8 cellular contexts compared by ENCODE assay signal in genomic region chr11:115324569-115325432, GRCh38.
DNase-seq lines count a peak whose midpoint lies in the region; ATAC-seq lines count a peak whose summit lies in the region.

No MANE protein-coding gene starts in this region.

- no peak overlapping the region for H3K27ac Mint-ChIP-seq in activated naive CD4-positive, alpha-beta T cell treated with anti-CD3 and anti-CD28 coated beads, Interleukin-2, amount 10 ng/mL, durations not matched to agents 7 days and 5 days

- no peaks in the 10 kb centered on the region for H3K9me3 Mint-ChIP-seq in activated naive CD4-positive, alpha-beta T cell treated with anti-CD3 and anti-CD28 coated beads, Interleukin-2, amount 10 ng/mL, durations not matched to agents 7 days and 5 days

- no peak overlapping the region for H3K4me3 Mint-ChIP-seq in activated naive CD4-positive, alpha-beta T cell treated with anti-CD3 and anti-CD28 coated beads, Interleukin-2, amount 10 ng/mL, durations not matched to agents 7 days and 5 days

- CTCF ChIA-PET in activated naive CD4-positive, alpha-beta T cell treated with anti-CD3 and anti-CD28 coated beads, Interleukin-2, amount 10 ng/mL, durations not matched to agents 7 days and 5 days (lab: Charles Lee), result interaction anchor here (0.6 to 1.3 kb wide), 2 partner anchors 9 to 900 kb away, joined by 3 read pairs; no protein-coding TSS in a partner anchor

- peak; percentile 80 for ATAC-seq in GM18498 (IDR thresholded peaks at IDR 0.05; ENCODE audit: unreplicated experiment)
- peak; percentile 86 for ATAC-seq in HG03159 (IDR thresholded peaks at IDR 0.05; ENCODE audit: unreplicated experiment)

- DNase-seq in Ammon's horn (ENCODE audit: low spot score), result peak; percentile 80
- DNase-seq in NCI-H345 (lab: John Stamatoyannopoulos, UW), result peak; percentile 63
- peak; percentile 35 for DNase-seq in activated naive CD4-positive, alpha-beta T cell treated with anti-CD3 and anti-CD28 coated beads, Interleukin-2, amount 10 ng/mL, durations not matched to agents 7 days and 5 days
- DNase-seq in head of caudate nucleus, result peak in 26 of 42 donors; percentile 14 to 81 (median 37)
- DNase-seq in renal cortical epithelial cell (ENCODE audit: low read depth), result peak; percentile 76
- no peak for DNase-seq in stimulated activated naive CD4-positive, alpha-beta T cell treated with Interleukin-2 at 50 U/mL for 16 hours (lab: John Stamatoyannopoulos, UW)

- H3K36me3 Mint-ChIP-seq in activated naive CD4-positive, alpha-beta T cell treated with anti-CD3 and anti-CD28 coated beads, Interleukin-2, amount 10 ng/mL, durations not matched to agents 7 days and 5 days, result no peaks in the 10 kb centered on the region

- intact Hi-C loops in head of caudate nucleus (cut with DNase I), result no loop called here

- H3K27me3 Mint-ChIP-seq in activated naive CD4-positive, alpha-beta T cell treated with anti-CD3 and anti-CD28 coated beads, Interleukin-2, amount 10 ng/mL, durations not matched to agents 7 days and 5 days, result no peaks in the 10 kb centered on the region

- H3K4me1 Mint-ChIP-seq in activated naive CD4-positive, alpha-beta T cell treated with anti-CD3 and anti-CD28 coated beads, Interleukin-2, amount 10 ng/mL, durations not matched to agents 7 days and 5 days, result no peaks in the 10 kb centered on the region
